Comparison of ENCODE assay signal across 1 cellular context in genomic region chr2:28978001-28978400, GRCh38. TPM values are rescaled to one million over a fixed set of nuclear protein-coding genes. Genes with fewer than 3 reads are reported as not detected.
"Had no signal": no experiment of that assay in that cellular context is flagged by ENCODE, and none has a peak within 500 bp of the region (broad histone marks: within the 10 kb centered on the region; RNA-seq: fewer than 3 reads in every experiment).

No MANE protein-coding gene starts in this region.

RNA-seq across cellular contexts. Expression of gene TOGARAM2, which starts 3.1 kb away (rescaled TPM):
- total RNA-seq: PC-3 had no signal
